In genomic region chr18:11251891-11252270, GRCh38 we compare ENCODE assay signal across 18 cellular contexts.
DNase-seq lines count a peak whose midpoint lies in the region; FAIRE-seq and TF ChIP-seq lines count a peak whose summit lies in the region.
"Had no signal": no experiment of that assay in that cellular context is flagged by ENCODE, and none has a peak within 500 bp of the region (broad histone marks: within the 10 kb centered on the region; RNA-seq: fewer than 3 reads in every experiment).

No MANE protein-coding gene starts in this region.

- intact Hi-C loops in kidney (cut with DNase I), result no loop called here

- FAIRE-seq in GM19239 (lab: Jason Lieb, UNC) (no peak), kidney (lab: Jason Lieb, UNC) (no peak)

- H3K79me2 ChIP-seq in GM23248 (ENCODE audit: insufficient read depth), result no peaks in the 10 kb centered on the region

- H3K4me3 ChIP-seq in GM23248, result no peak overlapping the region
- H3K4me3 ChIP-seq in kidney (ENCODE audit: low read length in 2 of 2), result no peak overlapping the region
- H3K4me3 ChIP-seq: psoas muscle, vagina had no signal

- H3K4me2 ChIP-seq in GM23248 (ENCODE audit: unreplicated experiment), result peak overlapping the region; percentile 26

- H3K27me3 ChIP-seq in GM23248 (replicated peaks; ENCODE audit: insufficient read depth), result no peaks in the 10 kb centered on the region
- H3K27me3 ChIP-seq: vagina had no signal

- no peaks in the 10 kb centered on the region for H3K27me3 Mint-ChIP-seq in activated naive CD8-positive, alpha-beta T cell treated with anti-CD3 and anti-CD28 coated beads for 36 hours

- no peaks in the 10 kb centered on the region for H3K9me3 ChIP-seq in GM23248 (ENCODE audit: low read depth)
- H3K9me3 ChIP-seq in kidney (ENCODE audit: control insufficient read depth in 1 of 2, low read length in 2 of 2), result no peaks in the 10 kb centered on the region
- H3K9me3 ChIP-seq: psoas muscle, vagina had no signal

- H2AFZ ChIP-seq in GM23248, result no peak overlapping the region; the same call in 1 of the 2 replicates

- peaks cover 23% of the 10 kb centered on the region for H3F3A ChIP-seq in GM23248 (ENCODE audit: insufficient read depth)

- DNase-seq in A172 (ENCODE audit: low spot score), result peak; percentile 19
- DNase-seq in GM23248, result peak; percentile 73
- DNase-seq in amniotic epithelial cell (ENCODE audit: low read depth), result peak; percentile 1
- peak; percentile 17 for DNase-seq in iris pigment epithelial cell (ENCODE audit: low read depth)
- no peak for DNase-seq in activated gamma-delta T cell (lab: John Stamatoyannopoulos, UW)
- DNase-seq in GM19239 (ENCODE audit: insufficient read length, low spot score), result no peak
- DNase-seq in activated naive CD8-positive, alpha-beta T cell treated with anti-CD3 and anti-CD28 coated beads for 36 hours, result no peak
- no peak for DNase-seq in kidney
- DNase-seq: activated effector memory CD4-positive, alpha-beta T cell treated with Interleukin-2 at 50 U/mL for 16 hours; AML-193; effector CD8-positive, alpha-beta T cell; naive B cell; NCI-H2029 treated with DMSO at 0.1 percent for 48 hours; NCI-H69; SW 1271 had no signal

- H3K4me1 Mint-ChIP-seq in activated naive CD8-positive, alpha-beta T cell treated with anti-CD3 and anti-CD28 coated beads for 36 hours, result no peaks in the 10 kb centered on the region
- H3K4me1 Mint-ChIP-seq: naive B cell, WTC11 had no signal

- H3K27ac ChIP-seq in GM23248 (peak overlapping the region; percentile 61), kidney (ENCODE audit: low read depth in 2 of 2, low read length in 2 of 2) (no peak overlapping the region)
- H3K27ac ChIP-seq: psoas muscle, vagina had no signal

- in situ Hi-C loops in GM23248 (cut with MboI), result no loop called here

- no peaks in the 10 kb centered on the region for H3K36me3 Mint-ChIP-seq in activated naive CD8-positive, alpha-beta T cell treated with anti-CD3 and anti-CD28 coated beads for 36 hours
- H3K36me3 Mint-ChIP-seq: naive B cell, WTC11 had no signal

- TF ChIP-seq CTCF in kidney (IDR thresholded peaks at IDR 0.05; ENCODE audit: borderline replicate concordance, extremely low read depth, insufficient read depth), result no peak

- no peaks in the 10 kb centered on the region for H3K36me3 ChIP-seq in GM23248 (ENCODE audit: low read depth)
- H3K36me3 ChIP-seq in kidney (ENCODE audit: control insufficient read depth in 1 of 2, insufficient read depth in 2 of 2, low read length in 2 of 2), result no peaks in the 10 kb centered on the region
- H3K36me3 ChIP-seq: vagina had no signal

- H3K9me2 ChIP-seq in GM23248 (ENCODE audit: insufficient read depth), result no peaks in the 10 kb centered on the region

- H4K20me1 ChIP-seq in GM23248 (ENCODE audit: insufficient read depth), result no peaks in the 10 kb centered on the region

- no peak overlapping the region for H3K27ac Mint-ChIP-seq in activated naive CD8-positive, alpha-beta T cell treated with anti-CD3 and anti-CD28 coated beads for 36 hours
- H3K27ac Mint-ChIP-seq: naive B cell, WTC11 had no signal

- WGBS in GM23248 (ENCODE audit: low coverage in 1 of 2, low lambda C conversion rate in 2 of 2, missing lambda C conversion rate in 2 of 2), 2 experiments, result 52 to 54% methylated on average over 2 of the region's 2 CpGs

- H3K4me3 Mint-ChIP-seq in activated naive CD8-positive, alpha-beta T cell treated with anti-CD3 and anti-CD28 coated beads for 36 hours, result no peak overlapping the region
- H3K4me3 Mint-ChIP-seq: WTC11 had no signal

- no peaks in the 10 kb centered on the region for H3K9me3 Mint-ChIP-seq in activated naive CD8-positive, alpha-beta T cell treated with anti-CD3 and anti-CD28 coated beads for 36 hours

- H3K4me1 ChIP-seq in GM23248 (ENCODE audit: insufficient read depth), result peaks cover 20% of the 10 kb centered on the region
- H3K4me1 ChIP-seq in kidney (ENCODE audit: control insufficient read depth in 1 of 2, insufficient read depth in 1 of 2, low read depth in 1 of 2, low read length in 2 of 2), result peaks cover 3 to 13% of the 10 kb centered on the region in 2 donors
- H3K4me1 ChIP-seq: psoas muscle, vagina had no signal

- H3K9ac ChIP-seq in GM23248 (no peak overlapping the region), kidney (ENCODE audit: low read length in 2 of 2) (no peak overlapping the region)

Comparison
In these comparisons a context has a peak if more than half of its experiments do, and no peak if none do; other contexts are left out.
1. DNase-seq: peak in A172 (single experiment), GM23248 (single experiment), amniotic epithelial cell (single experiment) and iris pigment epithelial cell (single experiment); none in activated gamma-delta T cell (single experiment), GM19239 (single experiment), activated naive CD8-positive, alpha-beta T cell treated with anti-CD3 and anti-CD28 coated beads for 36 hours (single experiment) and kidney (single experiment).